ENCODE assay signal across 8 cellular contexts in genomic region chr17:4789951-4790704, GRCh38. TPM values are rescaled to one million over a fixed set of nuclear protein-coding genes. Genes with fewer than 3 reads are reported as not detected.
DNase-seq lines count a peak whose midpoint lies in the region; ATAC-seq and TF ChIP-seq lines count a peak whose summit lies in the region.

No MANE protein-coding gene starts in this region.

- peaks cover 11% of the 10 kb centered on the region for H3K79me2 ChIP-seq in hepatocyte

- H3K9me2 ChIP-seq in hepatocyte (replicated peaks; ENCODE audit: insufficient read depth), result no peaks in the 10 kb centered on the region

- H3K4me1 Mint-ChIP-seq in HFFc6 (ENCODE audit: low read depth), result peaks cover 32% of the 10 kb centered on the region
- peaks cover 25% of the 10 kb centered on the region for H3K4me1 Mint-ChIP-seq in T-helper 2 cell treated with Interferon-gamma antibody and Interleukin-4, amounts not matched to agents 5 μg/mL and 100 μg/mL, for 36 hours (ENCODE audit: low read depth)

- peaks cover 9 to 30% of the 10 kb centered on the region in 2 donors for H3K4me1 ChIP-seq in ascending aorta
- peaks cover 21% of the 10 kb centered on the region for H3K4me1 ChIP-seq in hepatocyte (ENCODE audit: insufficient read depth)

- no peaks in the 10 kb centered on the region for H3K36me3 Mint-ChIP-seq in HFFc6 (ENCODE audit: low read depth)
- H3K36me3 Mint-ChIP-seq in T-helper 2 cell treated with Interferon-gamma antibody and Interleukin-4, amounts not matched to agents 5 μg/mL and 100 μg/mL, for 36 hours (ENCODE audit: low read depth), result peaks cover 3% of the 10 kb centered on the region

- TF ChIP-seq CTCF in GM12865 (IDR thresholded peaks at IDR 0.05; ENCODE audit: insufficient read depth, low read depth, low read length, missing control alignments), result peak; percentile 84
- TF ChIP-seq CTCF in HFFc6 (IDR thresholded peaks at IDR 0.05), result peak; percentile 87
- TF ChIP-seq CTCF in ascending aorta (IDR thresholded peaks at IDR 0.05), result peak; percentile 60 to 94 (median 71)
- peak; percentile 59 for TF ChIP-seq CTCF in hepatocyte (IDR thresholded peaks at IDR 0.05; ENCODE audit: poor library complexity)

- no peaks in the 10 kb centered on the region for H3K27me3 ChIP-seq in ascending aorta
- no peaks in the 10 kb centered on the region for H3K27me3 ChIP-seq in hepatocyte

- peak overlapping the region; percentile 87 for H2AFZ ChIP-seq in hepatocyte

- 3% methylated on average over 70 of the region's 91 CpGs for WGBS in hepatocyte (ENCODE audit: low lambda C conversion rate, missing lambda C conversion rate)

- H3K27me3 Mint-ChIP-seq in HFFc6 (ENCODE audit: insufficient read depth), result peaks cover 8% of the 10 kb centered on the region
- H3K27me3 Mint-ChIP-seq in T-helper 2 cell treated with Interferon-gamma antibody and Interleukin-4, amounts not matched to agents 5 μg/mL and 100 μg/mL, for 36 hours (ENCODE audit: low read depth), result peaks cover 36% of the 10 kb centered on the region

- H3K9me3 ChIP-seq in ascending aorta (no peaks in the 10 kb centered on the region), hepatocyte (ENCODE audit: low read depth) (no peaks in the 10 kb centered on the region)

- H3K4me3 Mint-ChIP-seq in HFFc6, result peak overlapping the region; percentile 81
- peak overlapping the region; percentile 85 for H3K4me3 Mint-ChIP-seq in T-helper 2 cell treated with Interferon-gamma antibody and Interleukin-4, amounts not matched to agents 5 μg/mL and 100 μg/mL, for 36 hours

- no peaks in the 10 kb centered on the region for H4K20me1 ChIP-seq in hepatocyte (ENCODE audit: insufficient read depth, poor library complexity, severe bottlenecking)

- DNase-seq in GM12865 (ENCODE audit: low read depth) (peak; percentile 92), HFFc6 (peak; percentile 95), NCI-H1092 (lab: John Stamatoyannopoulos, UW) (peak; percentile 48), ascending aorta (ENCODE audit: low spot score in 2 of 2) (peak; percentile 64 to 92), hepatocyte (ENCODE audit: low spot score) (peak; percentile 94), retina (peak; percentile 92)
- peak; percentile 88 for DNase-seq in T-helper 2 cell treated with Interferon-gamma antibody and Interleukin-4, amounts not matched to agents 5 μg/mL and 100 μg/mL, for 36 hours (ENCODE audit: low spot score)

- H3K27ac Mint-ChIP-seq in HFFc6, result peak overlapping the region; percentile 83
- peak overlapping the region; percentile 95 for H3K27ac Mint-ChIP-seq in T-helper 2 cell treated with Interferon-gamma antibody and Interleukin-4, amounts not matched to agents 5 μg/mL and 100 μg/mL, for 36 hours

- H3K27ac ChIP-seq in ascending aorta, result peak overlapping the region; percentile 94 to 96
- H3K27ac ChIP-seq in hepatocyte, result peak overlapping the region; percentile 99

- no peak for ATAC-seq in GM18519 (IDR thresholded peaks at IDR 0.05; ENCODE audit: low FRiP score, unreplicated experiment)

- H3K36me3 ChIP-seq in ascending aorta (no peaks in the 10 kb centered on the region), hepatocyte (replicated peaks; ENCODE audit: insufficient read depth, low read depth) (no peaks in the 10 kb centered on the region)

- H3K4me3 ChIP-seq in GM12865 (ENCODE audit: low read depth, low read length) (peak overlapping the region; percentile 73), ascending aorta (peak overlapping the region; percentile 79 to 85), hepatocyte (peak overlapping the region; percentile 99)

- no peaks in the 10 kb centered on the region for H3K9me3 Mint-ChIP-seq in HFFc6
- H3K9me3 Mint-ChIP-seq in T-helper 2 cell treated with Interferon-gamma antibody and Interleukin-4, amounts not matched to agents 5 μg/mL and 100 μg/mL, for 36 hours, result no peaks in the 10 kb centered on the region

- intact Hi-C loops in ascending aorta (cut with DNase I), result loop anchor here (1.0 to 5.0 kb wide), 4 partner anchors 17 to 80 kb away; partner anchors contain the start of genes ARRB2, MED11, MINK1 and PLD2

- H3K4me2 ChIP-seq in hepatocyte, result peak overlapping the region; percentile 92

RNA-seq across cellular contexts. Expression of gene GLTPD2, which starts 1.4 kb away (rescaled TPM):
- not detected for total RNA-seq in HFFc6 (2021; fragmentation: NEBNext Ultra II Directional; extraction: Animal tissue kit (Norgen Biotek cat#: 25700))
- total RNA-seq in ascending aorta (not detected), hepatocyte (36.4 and 40.1 TPM in 2 replicates)
- polyA plus RNA-seq in hepatocyte, result 80.7 and 100.0 TPM in 2 replicates

RNA-seq across cellular contexts. Expression of gene VMO1, which starts 4.0 kb away (rescaled TPM):
- total RNA-seq in HFFc6 (2021; fragmentation: NEBNext Ultra II Directional; extraction: Animal tissue kit (Norgen Biotek cat#: 25700)), result under 1 TPM in 3 of 6 experiments, not detected in 3; 0.23 to 0.34 (median 0.31) TPM
- total RNA-seq in ascending aorta (not detected), hepatocyte (0.33 TPM in 1 of 2 replicates, not detected in the other)
- 2.7 and 4.3 TPM in 2 replicates for polyA plus RNA-seq in hepatocyte

RNA-seq across cellular contexts. Expression of gene PSMB6, which starts 5.8 kb away (rescaled TPM):
- total RNA-seq in HFFc6 (2021; fragmentation: NEBNext Ultra II Directional; extraction: Animal tissue kit (Norgen Biotek cat#: 25700)), result 100 to 1,000 TPM; 216 to 280 (median 237) TPM
- 160 TPM for total RNA-seq in ascending aorta
- 126 and 154 TPM in 2 replicates for total RNA-seq in hepatocyte
- 287 and 295 TPM in 2 replicates for polyA plus RNA-seq in hepatocyte

RNA-seq across cellular contexts. Expression of gene PLD2, which starts 16.8 kb away (rescaled TPM):
- total RNA-seq in HFFc6 (2021; fragmentation: NEBNext Ultra II Directional; extraction: Animal tissue kit (Norgen Biotek cat#: 25700)), result 10 to 100 TPM; 14.9 to 21.8 (median 19.4) TPM
- total RNA-seq in ascending aorta (64.5 TPM), hepatocyte (13.9 and 25.2 TPM in 2 replicates)
- 21.8 and 27.3 TPM in 2 replicates for polyA plus RNA-seq in hepatocyte

Comparison
In these comparisons a context has a peak if more than half of its experiments do, and no peak if none do; other contexts are left out.
1. RNA of gene GLTPD2, which starts 1.4 kb away (total RNA-seq): 36.4 to 40.1 TPM in hepatocyte; not detected in HFFc6 and not detected in ascending aorta (single experiment); every median in the first group is over 10 times any median in the second.
2. Peak in every context shown above with its lines, with median percentiles within 50 percentile points of each other: DNase-seq, H3K4me3 ChIP-seq and CTCF ChIP-seq.